In genomic region chr20:58787211-58788067, GRCh38 we compare ENCODE assay signal across 28 cellular contexts.
"Had no signal": no experiment of that assay in that cellular context is flagged by ENCODE, and none has a peak within 500 bp of the region (broad histone marks: within the 10 kb centered on the region; RNA-seq: fewer than 3 reads in every experiment).

No MANE protein-coding gene starts in this region.

- H3K36me3 ChIP-seq: esophagus squamous epithelium, gastroesophageal sphincter, heart left ventricle, left ventricle myocardium inferior, lower lobe of right lung, neural progenitor cell, prostate gland, right atrium auricular region, suprapubic skin, transverse colon, upper lobe of right lung, uterus had no signal

- H3K4me3 ChIP-seq: coronary artery, esophagus squamous epithelium, gastroesophageal sphincter, heart left ventricle, hepatocyte, left ventricle myocardium inferior, lower lobe of right lung, neural progenitor cell, prostate gland, right atrium auricular region, smooth muscle cell, suprapubic skin, transverse colon, upper lobe of right lung, uterus had no signal

- H3K4me2 ChIP-seq: hepatocyte, neural progenitor cell, smooth muscle cell had no signal

- H3K4me1 ChIP-seq: esophagus squamous epithelium, gastroesophageal sphincter, left ventricle myocardium inferior, lower lobe of right lung, neural progenitor cell, prostate gland, right atrium auricular region, suprapubic skin, transverse colon, upper lobe of right lung, uterus had no signal

- H3K27ac ChIP-seq: coronary artery, esophagus squamous epithelium, gastroesophageal sphincter, heart left ventricle, hepatocyte, left ventricle myocardium inferior, lower lobe of right lung, neural progenitor cell, prostate gland, right atrium auricular region, suprapubic skin, transverse colon, upper lobe of right lung, uterus had no signal

- FAIRE-seq: endometrium had no signal

- ATAC-seq: effector memory CD8-positive, alpha-beta T cell; gastroesophageal sphincter; heart left ventricle; left cardiac atrium; sciatic nerve; stimulated activated naive CD8-positive, alpha-beta T cell treated with anti-CD3 and anti-CD28 coated beads, Interleukin-15, amount 100 ng/mL, for 72 hours; upper lobe of right lung had no signal

- H3K79me2 ChIP-seq: hepatocyte had no signal

- H2AFZ ChIP-seq: hepatocyte, neural progenitor cell had no signal

- H3K9me3 ChIP-seq: esophagus squamous epithelium, gastroesophageal sphincter, heart left ventricle, left ventricle myocardium inferior, lower lobe of right lung, prostate gland, right atrium auricular region, suprapubic skin, transverse colon, upper lobe of right lung, uterus had no signal

- DNase-seq: dermis blood vessel endothelial cell; effector memory CD8-positive, alpha-beta T cell; erythroblast; esophagus squamous epithelium; heart left ventricle; left cardiac atrium; left ventricle myocardium inferior; lower lobe of right lung; naive B cell; stimulated activated CD4-positive, alpha-beta T cell treated with anti-CD3 and anti-CD28 coated beads, Interleukin-12 subunit alpha, Interleukin-12 subunit beta, amount 100 ng/mL, for 4 hours; stimulated activated CD4-positive, alpha-beta T cell treated with anti-CD3 and anti-CD28 coated beads, Interleukin-1b, Interleukin-23, amount 100 ng/mL, for 48 hours; stimulated activated CD4-positive, alpha-beta T cell treated with anti-CD3 and anti-CD28 coated beads, Interleukin-4, amount 100 ng/mL, for 1 hour; stimulated activated CD8-positive, alpha-beta memory T cell treated with anti-CD3 and anti-CD28 coated beads, Interleukin-4, amount 100 ng/mL, for 48 hours; stimulated activated naive CD4-positive, alpha-beta T cell; stimulated activated naive CD8-positive, alpha-beta T cell treated with anti-CD3 and anti-CD28 coated beads, Interleukin-15, amount 100 ng/mL, for 72 hours; transverse colon; upper lobe of right lung; uterus had no signal

- H3K27me3 ChIP-seq: hepatocyte, neural progenitor cell, right atrium auricular region, uterus had no signal
